In the genomic region with DNA sequence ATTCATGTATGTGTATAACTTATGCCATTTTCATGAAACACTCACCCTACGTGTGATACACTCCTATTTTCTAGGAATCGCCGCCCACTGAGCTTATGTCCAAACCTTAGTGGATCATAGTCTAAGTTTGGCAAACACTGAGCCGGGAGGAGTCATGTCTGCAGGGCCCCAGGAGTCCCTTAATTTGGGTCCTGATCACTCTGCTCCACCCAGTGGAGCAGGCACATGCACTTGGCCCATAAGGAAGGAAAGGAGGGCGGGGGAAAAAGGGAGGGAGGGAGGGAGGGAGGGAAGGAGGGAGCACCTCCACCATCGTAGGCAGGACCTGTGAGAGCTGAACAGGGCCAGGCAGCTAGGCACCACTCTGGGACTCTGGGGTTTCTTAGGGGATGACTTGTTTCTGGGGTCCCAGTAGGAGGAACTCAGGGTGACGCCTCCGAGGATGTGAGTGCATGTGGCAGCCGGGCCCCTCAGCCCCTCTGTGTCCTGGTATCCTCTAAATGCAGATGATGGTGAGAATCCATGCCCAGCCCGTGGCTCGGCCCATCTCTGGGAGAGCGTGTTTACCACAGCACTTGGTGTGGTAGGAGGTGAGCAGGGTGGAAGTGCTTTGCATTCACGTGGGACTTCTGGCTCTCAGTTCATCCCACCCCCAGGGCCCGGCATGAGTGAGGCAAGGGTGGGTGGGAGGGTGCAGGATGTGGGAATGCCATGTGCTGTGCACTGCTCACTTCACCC, we compare ENCODE assay signal across 9 cellular contexts.
DNase-seq lines count a peak whose midpoint lies in the region; ATAC-seq and TF ChIP-seq lines count a peak whose summit lies in the region.
"Had no signal": no experiment of that assay in that cellular context is flagged by ENCODE, and none has a peak within 500 bp of the region (broad histone marks: within the 10 kb centered on the region; RNA-seq: fewer than 3 reads in every experiment).

No MANE protein-coding gene starts in this region.

- no peaks in the 10 kb centered on the region for H3K36me3 ChIP-seq in mammary epithelial cell (ENCODE audit: insufficient read depth, low read length)
- no peaks in the 10 kb centered on the region for H3K36me3 ChIP-seq in mucosa of rectum (ENCODE audit: control insufficient read depth in 2 of 2, insufficient read depth in 2 of 2, low read length in 2 of 2)
- H3K36me3 ChIP-seq in uterus: no peaks in the 10 kb centered on the region

- H3K27ac Mint-ChIP-seq in MCF 10A (ENCODE audit: low read depth, unreplicated experiment): peak overlapping the region; percentile 90
- peak overlapping the region; percentile 91 for H3K27ac Mint-ChIP-seq in activated naive CD8-positive, alpha-beta T cell treated with anti-CD3 and anti-CD28 coated beads, Interleukin-2, amount 10 ng/mL, durations not matched to agents 7 days and 5 days

- no peak overlapping the region for H3K9ac ChIP-seq in mammary epithelial cell (ENCODE audit: insufficient read depth, low read length)
- peak overlapping the region; percentile 63 to 64 for H3K9ac ChIP-seq in mucosa of rectum (ENCODE audit: low read depth in 1 of 2, low read length in 2 of 2)

- TF ChIP-seq CTCF in MCF 10A (IDR thresholded peaks at IDR 0.05; ENCODE audit: unreplicated experiment): no peak
- no peak for TF ChIP-seq CTCF in mammary epithelial cell (conservative IDR thresholded peaks at IDR 0.05 in 1 of 2, IDR thresholded peaks at IDR 0.05 in 1 of 2; ENCODE audit: extremely low read depth in 1 of 2, insufficient read depth in 1 of 2, low read depth in 1 of 2, low read length in 2 of 2)
- no peak for TF ChIP-seq CTCF in uterus (IDR thresholded peaks at IDR 0.05)

- BruUV-seq in MCF 10A (replicated peaks; lab: Mats Ljungman, UMichigan): no TSS peak
- BruUV-seq in mammary epithelial cell (replicated peaks; lab: Mats Ljungman, UMichigan): no TSS peak

- H3K27ac ChIP-seq in mammary epithelial cell (ENCODE audit: insufficient read depth, low read depth, low read length): no peak overlapping the region
- H3K27ac ChIP-seq in mucosa of rectum (ENCODE audit: low read depth in 2 of 2, low read length in 2 of 2): peak overlapping the region; percentile 69 to 87
- peak overlapping the region; percentile 79 to 88 for H3K27ac ChIP-seq in uterus

- peak overlapping the region; percentile 26 for H3K4me3 Mint-ChIP-seq in MCF 10A (ENCODE audit: unreplicated experiment)
- peak overlapping the region; percentile 66 for H3K4me3 Mint-ChIP-seq in activated naive CD8-positive, alpha-beta T cell treated with anti-CD3 and anti-CD28 coated beads, Interleukin-2, amount 10 ng/mL, durations not matched to agents 7 days and 5 days

- peak; percentile 72 for DNase-seq in MCF 10A (ENCODE audit: unreplicated experiment)
- DNase-seq in mammary epithelial cell: no peak
- DNase-seq in activated naive CD8-positive, alpha-beta T cell treated with anti-CD3 and anti-CD28 coated beads, Interleukin-2, amount 10 ng/mL, durations not matched to agents 7 days and 5 days: peak; percentile 64
- peak in 1 of 2 donors; percentile 63 for DNase-seq in uterus
- DNase-seq in amniotic stem cell (lab: John Stamatoyannopoulos, UW): no peak
- no peak for DNase-seq in AG08395 (ENCODE audit: low spot score)
- DNase-seq in NCI-H524 treated with DMSO at 0.1 percent for 48 hours (lab: John Stamatoyannopoulos, UW): no peak
- DNase-seq: NCI-H1048 had no signal

- no peaks in the 10 kb centered on the region for H3K79me2 ChIP-seq in mammary epithelial cell (ENCODE audit: insufficient read depth, low read length)

- intact Hi-C loops in MCF 10A (cut with micrococcal nuclease) (loop anchor here (1.0 to 2.0 kb wide), 4 partner anchors 52 to 221 kb away; a partner anchor contains a TSS), mammary epithelial cell (cut with micrococcal nuclease) (loop anchor here (2.0 to 5.0 kb wide), 3 partner anchors 69 to 235 kb away; no protein-coding TSS in a partner anchor), uterus (cut with DNase I; ENCODE audit: low total_unique reads) (loop anchor here (10.0 kb wide), 1 partner anchor 101 kb away; no protein-coding TSS in a partner anchor)

- H3K4me3 ChIP-seq in mammary epithelial cell (replicated peaks in 1 of 3; ENCODE audit: insufficient read depth in 1 of 3, low read depth in 2 of 3, low read length in 3 of 3) (no peak overlapping the region), mucosa of rectum (ENCODE audit: low read length in 2 of 2) (peak overlapping the region in 1 of 2 donors; percentile 59), uterus (no peak overlapping the region)

- POLR2A ChIA-PET in MCF 10A (lab: Yijun Ruan, JAX): interaction anchor here (0.6 to 2.6 kb wide), 15 partner anchors 10 to 221 kb away, joined by 3 to 13 read pairs (median 4); a partner anchor contains a TSS
- POLR2A ChIA-PET in activated naive CD8-positive, alpha-beta T cell treated with anti-CD3 and anti-CD28 coated beads, Interleukin-2, amount 10 ng/mL, durations not matched to agents 7 days and 5 days (lab: Charles Lee): interaction anchor here (0.6 to 10.6 kb wide), 22 partner anchors 31 to 230 kb away, joined by 3 to 227 read pairs (median 18); a partner anchor contains a TSS

- peaks cover 23% of the 10 kb centered on the region for H3K4me1 ChIP-seq in mammary epithelial cell (ENCODE audit: insufficient read depth, low read length)
- peaks cover 30 to 34% of the 10 kb centered on the region in 2 donors for H3K4me1 ChIP-seq in mucosa of rectum (ENCODE audit: control insufficient read depth in 2 of 2, insufficient read depth in 2 of 2, low read length in 2 of 2)
- H3K4me1 ChIP-seq in uterus: peaks cover 0 to 9% of the 10 kb centered on the region in 2 donors

- no peak for TF ChIP-seq POLR2A in uterus (IDR thresholded peaks at IDR 0.05)

- H3K27me3 Mint-ChIP-seq in MCF 10A (ENCODE audit: insufficient read depth, unreplicated experiment): no peaks in the 10 kb centered on the region
- no peaks in the 10 kb centered on the region for H3K27me3 Mint-ChIP-seq in activated naive CD8-positive, alpha-beta T cell treated with anti-CD3 and anti-CD28 coated beads, Interleukin-2, amount 10 ng/mL, durations not matched to agents 7 days and 5 days

- H3K4me2 ChIP-seq in mammary epithelial cell (ENCODE audit: insufficient read depth, low read depth, low read length): no peak overlapping the region

- 59% methylated on average over 8 of the region's 14 CpGs for WGBS in mammary epithelial cell (ENCODE audit: low coverage, missing lambda C conversion rate)

- no peaks in the 10 kb centered on the region for H3K9me3 ChIP-seq in mammary epithelial cell (replicated peaks; ENCODE audit: insufficient read depth, low read length)
- H3K9me3 ChIP-seq in mucosa of rectum (ENCODE audit: control insufficient read depth in 2 of 2, low read length in 2 of 2): no peaks in the 10 kb centered on the region
- H3K9me3 ChIP-seq in uterus: no peaks in the 10 kb centered on the region

- in situ Hi-C loops in mammary epithelial cell (cut with MboI; ENCODE audit: low sequenced_read_pairs in 2 of 2): no loop called here

- H3K27me3 ChIP-seq in mammary epithelial cell (ENCODE audit: insufficient read depth, low read length) (no peaks in the 10 kb centered on the region), mucosa of rectum (ENCODE audit: control insufficient read depth in 2 of 2, insufficient read depth in 2 of 2, low read length in 2 of 2) (no peaks in the 10 kb centered on the region), uterus (no peaks in the 10 kb centered on the region)

- dilution Hi-C loops in mammary epithelial cell (cut with HindIII; ENCODE audit: low sequenced_read_pairs): no loop called here

- CTCF ChIA-PET in MCF 10A (lab: Yijun Ruan, JAX) (interaction anchor here (0.5 to 9.0 kb wide), 12 partner anchors 17 to 634 kb away, joined by 3 to 116 read pairs (median 5); no protein-coding TSS in a partner anchor), mammary epithelial cell (lab: Charles Lee; ENCODE audit: low non-redundant PET) (interaction anchor here (1.0 kb wide), 1 partner anchor 221 kb away, joined by 9 read pairs; no protein-coding TSS in a partner anchor)

- no peaks in the 10 kb centered on the region for H3K36me3 Mint-ChIP-seq in MCF 10A (ENCODE audit: insufficient read depth, unreplicated experiment)
- no peaks in the 10 kb centered on the region for H3K36me3 Mint-ChIP-seq in activated naive CD8-positive, alpha-beta T cell treated with anti-CD3 and anti-CD28 coated beads, Interleukin-2, amount 10 ng/mL, durations not matched to agents 7 days and 5 days

- H3K9me3 Mint-ChIP-seq in MCF 10A (ENCODE audit: unreplicated experiment): no peaks in the 10 kb centered on the region
- H3K9me3 Mint-ChIP-seq in activated naive CD8-positive, alpha-beta T cell treated with anti-CD3 and anti-CD28 coated beads, Interleukin-2, amount 10 ng/mL, durations not matched to agents 7 days and 5 days: no peaks in the 10 kb centered on the region

- peak; percentile 1 for ATAC-seq in activated naive CD8-positive, alpha-beta T cell treated with anti-CD3 and anti-CD28 coated beads, Interleukin-2, amount 10 ng/mL, durations not matched to agents 7 days and 5 days (ENCODE audit: low read depth)

- peaks cover 15% of the 10 kb centered on the region for H3K4me1 Mint-ChIP-seq in MCF 10A (ENCODE audit: insufficient read depth, unreplicated experiment)
- H3K4me1 Mint-ChIP-seq in activated naive CD8-positive, alpha-beta T cell treated with anti-CD3 and anti-CD28 coated beads, Interleukin-2, amount 10 ng/mL, durations not matched to agents 7 days and 5 days: peaks cover 67% of the 10 kb centered on the region

- no peak overlapping the region for H2AFZ ChIP-seq in mammary epithelial cell (ENCODE audit: low read depth, low read length)

- no peaks in the 10 kb centered on the region for H4K20me1 ChIP-seq in mammary epithelial cell (ENCODE audit: insufficient read depth, low read length)

Comparison
In these comparisons a context has a peak if more than half of its experiments do, and no peak if none do; other contexts are left out.
1. DNase-seq: peak in MCF 10A (single experiment) and activated naive CD8-positive, alpha-beta T cell treated with anti-CD3 and anti-CD28 coated beads, Interleukin-2, amount 10 ng/mL, durations not matched to agents 7 days and 5 days (single experiment); none in mammary epithelial cell (single experiment), amniotic stem cell (single experiment), AG08395 (single experiment) and NCI-H524 treated with DMSO at 0.1 percent for 48 hours (single experiment).